Comparison of ENCODE assay signal across 8 cellular contexts in the genomic region with DNA sequence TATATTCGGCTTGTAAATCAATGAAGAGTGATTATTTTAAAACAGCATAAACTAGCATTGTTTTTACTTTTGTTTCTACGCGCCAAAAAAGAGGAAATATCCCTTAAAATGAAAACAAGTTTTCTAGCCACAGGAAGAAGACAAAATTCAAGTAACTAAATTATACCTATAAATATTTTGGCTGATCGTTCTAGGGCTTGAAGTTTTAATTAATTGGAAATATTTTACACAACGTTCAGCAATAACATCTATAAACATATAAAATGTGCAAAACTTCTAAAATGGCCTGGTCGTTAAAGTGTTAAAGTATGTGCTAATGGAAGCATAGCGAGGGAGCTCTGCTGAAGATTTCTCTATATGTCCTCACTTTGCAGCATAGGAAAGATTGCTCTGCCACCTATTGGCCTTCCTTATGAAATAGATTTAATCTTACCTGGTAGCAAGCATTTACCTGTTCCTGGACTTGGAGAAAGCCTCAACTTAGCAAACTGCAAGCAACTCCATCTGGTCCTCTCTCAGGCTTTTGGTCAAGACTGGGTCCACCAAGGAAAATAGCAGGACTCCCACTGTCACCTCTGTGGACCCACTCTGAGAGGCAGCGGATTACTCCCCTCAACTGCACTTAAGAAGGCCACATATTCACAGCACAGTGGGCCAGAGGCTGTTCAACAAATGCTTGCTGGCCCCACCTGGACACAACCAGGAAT.
DNase-seq lines count a peak whose midpoint lies in the region; ATAC-seq, FAIRE-seq and TF ChIP-seq lines count a peak whose summit lies in the region.

No MANE protein-coding gene starts in this region.

- CTCF ChIA-PET in AG04449 (lab: Yijun Ruan, JAX): interaction anchor here (0.6 to 3.4 kb wide), 17 partner anchors 11 to 513 kb away, joined by 3 to 27 read pairs (median 4); no protein-coding TSS in a partner anchor

- peak; percentile 50 for ATAC-seq in GM18502 (IDR thresholded peaks at IDR 0.05; ENCODE audit: poor library complexity, unreplicated experiment)
- ATAC-seq in GM18520 (IDR thresholded peaks at IDR 0.05; ENCODE audit: unreplicated experiment): no peak

- TF ChIP-seq CTCF in AG04449 (IDR thresholded peaks at IDR 0.05; ENCODE audit: insufficient read depth, low read length, missing control alignments) (peak; percentile 38), bronchial epithelial cell (IDR thresholded peaks at IDR 0.05; ENCODE audit: insufficient read depth, low read length, severe bottlenecking) (peak; percentile 63)

- no peaks in the 10 kb centered on the region for H3K27me3 ChIP-seq in bronchial epithelial cell (ENCODE audit: control insufficient read depth, insufficient read depth, low read length)

- DNase-seq in AG04449 (ENCODE audit: low read depth, low spot score) (no peak), NCI-H1436 (lab: John Stamatoyannopoulos, UW) (peak; percentile 73), SW 1271 (lab: John Stamatoyannopoulos, UW) (peak; percentile 16 to 71), bronchial epithelial cell (ENCODE audit: low read depth) (peak; percentile 80), left kidney (ENCODE audit: low read depth, low spot score) (peak; percentile 84), stromal cell of bone marrow (ENCODE audit: low read depth) (peak; percentile 44)

- H3K4me3 ChIP-seq in AG04449 (ENCODE audit: low read depth, low read length): no peak overlapping the region
- no peak overlapping the region for H3K4me3 ChIP-seq in bronchial epithelial cell (ENCODE audit: low read depth, low read length)

- POLR2A ChIA-PET in AG04449 (lab: Yijun Ruan, JAX): interaction anchor here (0.6 to 1.0 kb wide), 3 partner anchors 144 to 512 kb away, joined by 3 to 4 read pairs (median 3); no protein-coding TSS in a partner anchor

- no peak for FAIRE-seq in bronchial epithelial cell (lab: Jason Lieb, UNC)

- no peaks in the 10 kb centered on the region for H3K36me3 ChIP-seq in bronchial epithelial cell (ENCODE audit: control insufficient read depth, insufficient read depth, low read length)
